ENCODE assay signal across 1 cellular context in the genomic region with DNA sequence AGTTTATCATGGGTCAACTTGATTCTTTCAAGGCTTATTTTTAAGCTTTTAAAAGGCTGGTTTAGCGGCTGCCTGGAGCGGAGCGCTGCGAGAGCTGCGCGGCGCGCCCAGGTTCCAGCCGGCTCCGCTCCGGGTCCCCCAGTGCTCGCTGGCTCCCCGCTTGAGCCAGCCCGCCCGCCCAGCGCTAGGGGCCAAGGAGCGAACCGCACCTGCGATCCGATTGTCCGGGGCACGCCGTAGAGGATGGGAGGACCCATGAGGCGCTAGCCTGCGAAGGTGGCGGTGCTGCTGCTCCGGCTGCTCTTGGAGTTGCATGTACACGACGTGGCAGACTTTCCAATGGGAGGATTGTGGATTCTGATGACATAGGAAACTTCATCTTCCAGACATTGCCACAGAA.
A peak's percentile ranks its signal among the peaks of the same experiment; 100 is the strongest.
TF ChIP-seq lines count a peak whose summit lies in the region.

No MANE protein-coding gene starts in this region.

TF ChIP-seq in GM23338, 12 proteins besides CTCF, POLR2A, EP300 and RAD21 (continued from another document):
- TF ChIP-seq, protein P1, sequence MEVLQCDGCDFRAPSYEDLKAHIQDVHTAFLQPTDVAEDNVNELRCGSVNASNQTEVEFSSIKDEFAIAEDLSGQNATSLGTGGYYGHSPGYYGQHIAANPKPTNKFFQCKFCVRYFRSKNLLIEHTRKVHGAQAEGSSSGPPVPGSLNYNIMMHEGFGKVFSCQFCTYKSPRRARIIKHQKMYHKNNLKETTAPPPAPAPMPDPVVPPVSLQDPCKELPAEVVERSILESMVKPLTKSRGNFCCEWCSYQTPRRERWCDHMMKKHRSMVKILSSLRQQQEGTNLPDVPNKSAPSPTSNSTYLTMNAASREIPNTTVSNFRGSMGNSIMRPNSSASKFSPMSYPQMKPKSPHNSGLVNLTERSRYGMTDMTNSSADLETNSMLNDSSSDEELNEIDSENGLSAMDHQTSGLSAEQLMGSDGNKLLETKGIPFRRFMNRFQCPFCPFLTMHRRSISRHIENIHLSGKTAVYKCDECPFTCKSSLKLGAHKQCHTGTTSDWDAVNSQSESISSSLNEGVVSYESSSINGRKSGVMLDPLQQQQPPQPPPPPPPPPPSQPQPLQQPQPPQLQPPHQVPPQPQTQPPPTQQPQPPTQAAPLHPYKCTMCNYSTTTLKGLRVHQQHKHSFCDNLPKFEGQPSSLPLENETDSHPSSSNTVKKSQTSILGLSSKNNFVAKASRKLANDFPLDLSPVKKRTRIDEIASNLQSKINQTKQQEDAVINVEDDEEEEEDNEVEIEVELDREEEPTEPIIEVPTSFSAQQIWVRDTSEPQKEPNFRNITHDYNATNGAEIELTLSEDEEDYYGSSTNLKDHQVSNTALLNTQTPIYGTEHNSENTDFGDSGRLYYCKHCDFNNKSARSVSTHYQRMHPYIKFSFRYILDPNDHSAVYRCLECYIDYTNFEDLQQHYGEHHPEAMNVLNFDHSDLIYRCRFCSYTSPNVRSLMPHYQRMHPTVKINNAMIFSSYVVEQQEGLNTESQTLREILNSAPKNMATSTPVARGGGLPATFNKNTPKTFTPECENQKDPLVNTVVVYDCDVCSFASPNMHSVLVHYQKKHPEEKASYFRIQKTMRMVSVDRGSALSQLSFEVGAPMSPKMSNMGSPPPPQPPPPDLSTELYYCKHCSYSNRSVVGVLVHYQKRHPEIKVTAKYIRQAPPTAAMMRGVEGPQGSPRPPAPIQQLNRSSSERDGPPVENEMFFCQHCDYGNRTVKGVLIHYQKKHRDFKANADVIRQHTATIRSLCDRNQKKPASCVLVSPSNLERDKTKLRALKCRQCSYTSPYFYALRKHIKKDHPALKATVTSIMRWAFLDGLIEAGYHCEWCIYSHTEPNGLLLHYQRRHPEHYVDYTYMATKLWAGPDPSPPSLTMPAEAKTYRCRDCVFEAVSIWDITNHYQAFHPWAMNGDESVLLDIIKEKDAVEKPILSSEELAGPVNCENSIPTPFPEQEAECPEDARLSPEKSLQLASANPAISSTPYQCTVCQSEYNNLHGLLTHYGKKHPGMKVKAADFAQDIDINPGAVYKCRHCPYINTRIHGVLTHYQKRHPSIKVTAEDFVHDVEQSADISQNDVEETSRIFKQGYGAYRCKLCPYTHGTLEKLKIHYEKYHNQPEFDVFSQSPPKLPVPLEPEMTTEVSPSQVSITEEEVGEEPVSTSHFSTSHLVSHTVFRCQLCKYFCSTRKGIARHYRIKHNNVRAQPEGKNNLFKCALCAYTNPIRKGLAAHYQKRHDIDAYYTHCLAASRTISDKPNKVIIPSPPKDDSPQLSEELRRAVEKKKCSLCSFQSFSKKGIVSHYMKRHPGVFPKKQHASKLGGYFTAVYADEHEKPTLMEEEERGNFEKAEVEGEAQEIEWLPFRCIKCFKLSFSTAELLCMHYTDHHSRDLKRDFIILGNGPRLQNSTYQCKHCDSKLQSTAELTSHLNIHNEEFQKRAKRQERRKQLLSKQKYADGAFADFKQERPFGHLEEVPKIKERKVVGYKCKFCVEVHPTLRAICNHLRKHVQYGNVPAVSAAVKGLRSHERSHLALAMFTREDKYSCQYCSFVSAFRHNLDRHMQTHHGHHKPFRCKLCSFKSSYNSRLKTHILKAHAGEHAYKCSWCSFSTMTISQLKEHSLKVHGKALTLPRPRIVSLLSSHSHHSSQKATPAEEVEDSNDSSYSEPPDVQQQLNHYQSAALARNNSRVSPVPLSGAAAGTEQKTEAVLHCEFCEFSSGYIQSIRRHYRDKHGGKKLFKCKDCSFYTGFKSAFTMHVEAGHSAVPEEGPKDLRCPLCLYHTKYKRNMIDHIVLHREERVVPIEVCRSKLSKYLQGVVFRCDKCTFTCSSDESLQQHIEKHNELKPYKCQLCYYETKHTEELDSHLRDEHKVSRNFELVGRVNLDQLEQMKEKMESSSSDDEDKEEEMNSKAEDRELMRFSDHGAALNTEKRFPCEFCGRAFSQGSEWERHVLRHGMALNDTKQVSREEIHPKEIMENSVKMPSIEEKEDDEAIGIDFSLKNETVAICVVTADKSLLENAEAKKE (CRISPR knock-in tag; IDR thresholded peaks at IDR 0.05), result peak; percentile 55; the same call in 1 of the 2 replicates
- TF ChIP-seq EZH2 (IDR thresholded peaks at IDR 0.05; ENCODE audit: low read depth, unreplicated experiment) (no peak), STAT1 (IDR thresholded peaks at IDR 0.05; ENCODE audit: unreplicated experiment) (no peak)
TF ChIP-seq in GM23338: peak in this region for 2.
